ENCODE assay signal across 21 cellular contexts in the genomic region with DNA sequence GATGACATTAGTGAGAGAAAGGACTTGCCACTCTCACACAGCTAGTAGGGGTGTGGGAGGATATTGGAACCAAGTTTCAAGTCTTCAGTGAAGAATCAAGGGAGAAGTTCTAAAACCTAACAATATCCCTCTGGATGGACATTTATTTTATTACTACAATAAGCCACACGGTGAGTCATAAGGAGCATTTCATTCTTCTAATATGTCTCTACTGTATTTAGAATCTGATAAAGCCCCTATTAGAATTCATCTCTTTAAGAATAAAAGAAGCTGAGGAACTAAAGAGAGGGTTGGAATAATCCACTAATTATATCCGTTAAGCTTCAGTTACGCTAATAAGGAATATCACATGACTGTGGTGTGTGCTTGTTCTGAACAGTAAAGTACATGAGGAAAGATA. TPM values are rescaled to one million over a fixed set of nuclear protein-coding genes. Genes with fewer than 3 reads are reported as not detected.
"Had no signal": no experiment of that assay in that cellular context is flagged by ENCODE, and none has a peak within 500 bp of the region (broad histone marks: within the 10 kb centered on the region; RNA-seq: fewer than 3 reads in every experiment).

No MANE protein-coding gene starts in this region.

- H3K27ac ChIP-seq: epithelial cell of prostate, gastrocnemius medialis, neural progenitor cell, prostate gland, right atrium auricular region, testis, tibial artery had no signal

- H3K9me3 ChIP-seq: gastrocnemius medialis, mucosa of descending colon, prostate gland, right atrium auricular region, testis, tibial artery had no signal

- H2AFZ ChIP-seq: neural progenitor cell had no signal

- H3K4me1 ChIP-seq: gastrocnemius medialis, prostate gland, right atrium auricular region, testis, tibial artery had no signal

- ATAC-seq: esophagus mucosa; gastrocnemius medialis; mucosa of descending colon; naive thymus-derived CD4-positive, alpha-beta T cell; sciatic nerve; stimulated activated memory B cell treated with anti-CD40 and anti-IgM and Interleukin-4, amounts not matched to agents 10 μg/mL and 1 μg/mL and 100 μg/mL, for 72 hours; stimulated activated naive CD8-positive, alpha-beta T cell treated with anti-CD3 and anti-CD28 coated beads, Interleukin-15, Interleukin-2, amounts not matched to agents 100 U/mL and 50 U/mL, for 24 hours had no signal

- H3K4me3 ChIP-seq: dorsolateral prefrontal cortex, gastrocnemius medialis, lung, mucosa of descending colon, neural progenitor cell, prostate gland, right atrium auricular region, testis, tibial artery had no signal

- DNase-seq: dorsolateral prefrontal cortex; effector CD4-positive, alpha-beta T cell; foreskin fibroblast; gastrocnemius medialis; head of caudate nucleus; mucosa of descending colon; naive thymus-derived CD4-positive, alpha-beta T cell; stimulated activated CD4-positive, alpha-beta T cell treated with anti-CD3 and anti-CD28 coated beads, Interleukin-2, amount 100 ng/mL, for 24 hours; stimulated activated CD4-positive, alpha-beta T cell treated with anti-CD3 and anti-CD28 coated beads, Interleukin-4, amount 100 ng/mL, for 24 hours; stimulated activated naive CD8-positive, alpha-beta T cell treated with anti-CD3 and anti-CD28 coated beads, Interleukin-15, Interleukin-2, amounts not matched to agents 100 U/mL and 50 U/mL, for 24 hours; substantia nigra; testis; tibial artery had no signal

- H3K9ac ChIP-seq: neural progenitor cell had no signal

- H3K27me3 ChIP-seq: dorsolateral prefrontal cortex, gastrocnemius medialis, neural progenitor cell, right atrium auricular region, testis, tibial artery had no signal

- H3K36me3 ChIP-seq: gastrocnemius medialis, neural progenitor cell, prostate gland, right atrium auricular region, tibial artery had no signal

- H3K4me2 ChIP-seq: neural progenitor cell had no signal

RNA-seq across cellular contexts. Expression of gene ATRNL1, which starts 40.9 kb away (rescaled TPM):
- polyA plus RNA-seq: naive thymus-derived CD4-positive, alpha-beta T cell had no signal
